In genomic region chr11:72943664-72944063, GRCh38 we compare ENCODE assay signal across 36 cellular contexts.
"Had no signal": no experiment of that assay in that cellular context is flagged by ENCODE, and none has a peak within 500 bp of the region (broad histone marks: within the 10 kb centered on the region; RNA-seq: fewer than 3 reads in every experiment).

No MANE protein-coding gene starts in this region.

- H3K27ac ChIP-seq: adrenal gland, body of pancreas, brain microvascular endothelial cell, breast epithelium, WERI-Rb-1 had no signal

- ATAC-seq: activated CD4-positive, alpha-beta T cell treated with anti-CD3 and anti-CD28 coated beads for 36 hours; activated CD4-positive, CD25-positive, alpha-beta regulatory T cell treated with anti-CD3 and anti-CD28 coated beads, Interleukin-2, amount 50 U/mL, for 24 hours; activated naive CD4-positive, alpha-beta T cell treated with anti-CD3 and anti-CD28 coated beads, Interleukin-2, amount 50 U/mL, for 72 hours; activated T-cell treated with anti-CD3 and anti-CD28 coated beads, Interleukin-2, amount 50 U/mL, for 4 hours; activated T-cell treated with anti-CD3 and anti-CD28 coated beads, Interleukin-2, amount 50 U/mL, for 72 hours; activated T-helper 17 cell treated with anti-CD3 and anti-CD28 coated beads, Interleukin-2, amount 50 U/mL, for 72 hours; body of pancreas; WTC11 had no signal

- H3K36me3 Mint-ChIP-seq: activated naive CD4-positive, alpha-beta T cell treated with anti-CD3 and anti-CD28 coated beads, Interleukin-2, amount 50 U/mL, for 72 hours; WTC11 had no signal

- H3K4me1 Mint-ChIP-seq: activated CD4-positive, alpha-beta memory T cell treated with anti-CD3 and anti-CD28 coated beads, Interleukin-2, amount 10 ng/mL, durations not matched to agents 7 days and 5 days; activated CD4-positive, alpha-beta T cell treated with anti-CD3 and anti-CD28 coated beads for 36 hours; activated CD4-positive, alpha-beta T cell treated with anti-CD3 and anti-CD28 coated beads, Interleukin-2, amount 10 ng/mL, durations not matched to agents 7 days and 5 days; activated naive CD8-positive, alpha-beta T cell treated with anti-CD3 and anti-CD28 coated beads for 36 hours; activated T-helper 17 cell treated with anti-CD3 and anti-CD28 coated beads, Interleukin-2, amount 50 U/mL, for 72 hours; WTC11 had no signal

- H3K4me3 ChIP-seq: adrenal gland, body of pancreas, breast epithelium had no signal

- H3K27ac Mint-ChIP-seq: activated CD4-positive, alpha-beta memory T cell treated with anti-CD3 and anti-CD28 coated beads, Interleukin-2, amount 10 ng/mL, durations not matched to agents 7 days and 5 days; activated CD4-positive, alpha-beta T cell treated with anti-CD3 and anti-CD28 coated beads for 36 hours; activated CD4-positive, alpha-beta T cell treated with anti-CD3 and anti-CD28 coated beads, Interleukin-2, amount 10 ng/mL, durations not matched to agents 7 days and 5 days; activated naive CD4-positive, alpha-beta T cell treated with anti-CD3 and anti-CD28 coated beads for 36 hours; activated naive CD4-positive, alpha-beta T cell treated with anti-CD3 and anti-CD28 coated beads, Interleukin-2, amount 50 U/mL, for 72 hours; activated naive CD8-positive, alpha-beta T cell treated with anti-CD3 and anti-CD28 coated beads for 36 hours; activated T-cell treated with anti-CD3 and anti-CD28 coated beads, Interleukin-2, amount 50 U/mL, for 72 hours; activated T-helper 1 cell treated with anti-CD3 and anti-CD28 coated beads, Interleukin-12 subunit alpha, Interleukin-12 subunit beta, Interleukin-2, Interleukin-4 antibody, amounts not matched to agents 30 ng/mL and 10 ng/mL and 1 ng/mL, durations not matched to agents 14 hours and 24 hours and 36 hours; activated T-helper 17 cell treated with anti-CD3 and anti-CD28 coated beads, Interleukin-2, amount 50 U/mL, for 72 hours; T-helper 1 cell treated with Interleukin-12 subunit alpha and Interleukin-12 subunit beta and Interleukin-4 antibody, amounts not matched to agents 30 μg/mL and 1 μg/mL, for 36 hours; T-helper 2 cell treated with Interferon-gamma antibody and Interleukin-4, amounts not matched to agents 5 μg/mL and 100 μg/mL, for 36 hours; WTC11 had no signal

- H3K27me3 Mint-ChIP-seq: activated CD4-positive, alpha-beta memory T cell treated with anti-CD3 and anti-CD28 coated beads, Interleukin-2, amount 10 ng/mL, durations not matched to agents 7 days and 5 days; activated CD4-positive, alpha-beta T cell treated with anti-CD3 and anti-CD28 coated beads for 36 hours; activated CD4-positive, alpha-beta T cell treated with anti-CD3 and anti-CD28 coated beads, Interleukin-2, amount 10 ng/mL, durations not matched to agents 7 days and 5 days; activated naive CD8-positive, alpha-beta T cell treated with anti-CD3 and anti-CD28 coated beads for 36 hours; activated T-helper 17 cell treated with anti-CD3 and anti-CD28 coated beads, Interleukin-2, amount 50 U/mL, for 72 hours had no signal

- DNase-seq: activated CD4-positive, alpha-beta memory T cell treated with anti-CD3 and anti-CD28 coated beads, Interleukin-2, amount 10 ng/mL, durations not matched to agents 7 days and 5 days; activated CD4-positive, alpha-beta T cell treated with anti-CD3 and anti-CD28 coated beads for 1 hour; activated CD4-positive, alpha-beta T cell treated with anti-CD3 and anti-CD28 coated beads for 36 hours; activated CD4-positive, alpha-beta T cell treated with anti-CD3 and anti-CD28 coated beads for 48 hours; activated CD4-positive, alpha-beta T cell treated with anti-CD3 and anti-CD28 coated beads, Interleukin-2, amount 10 ng/mL, durations not matched to agents 7 days and 5 days; activated CD4-positive, alpha-beta T cell treated with anti-CD3 and anti-CD28 coated beads, Interleukin-2, amount 50 U/mL, for 48 hours; activated CD4-positive, CD25-positive, alpha-beta regulatory T cell; activated CD8-positive, alpha-beta memory T cell treated with anti-CD3 and anti-CD28 coated beads, Interleukin-2, amount 50 U/mL, for 4 hours; activated effector memory CD4-positive, alpha-beta T cell treated with anti-CD3 and anti-CD28 coated beads, Interleukin-2, amount 50 U/mL, for 16 hours; activated gamma-delta T cell treated with Interleukin-2 at 50 U/mL for 16 hours; activated naive CD4-positive, alpha-beta T cell; activated naive CD4-positive, alpha-beta T cell treated with anti-CD3 and anti-CD28 coated beads for 36 hours; activated naive CD4-positive, alpha-beta T cell treated with anti-CD3 and anti-CD28 coated beads, Interleukin-2, amount 50 U/mL, for 16 hours; activated naive CD8-positive, alpha-beta T cell treated with anti-CD3 and anti-CD28 coated beads for 36 hours; activated T-cell treated with anti-CD3 and anti-CD28 coated beads for 4 hours; activated T-cell treated with anti-CD3 and anti-CD28 coated beads, Interleukin-2, amount 50 U/mL, for 1 hour; activated T-cell treated with anti-CD3 and anti-CD28 coated beads, Interleukin-2, amount 50 U/mL, for 4 hours; activated T-cell treated with anti-CD3 and anti-CD28 coated beads, Interleukin-2, amount 50 U/mL, for 72 hours; adrenal gland; amniotic stem cell; aorta; body of pancreas; brain microvascular endothelial cell; central memory CD4-positive, alpha-beta T cell; T-helper 1 cell; T-helper 2 cell; T-helper 9 cell; WERI-Rb-1 had no signal

- H3K9me3 Mint-ChIP-seq: activated CD4-positive, alpha-beta memory T cell treated with anti-CD3 and anti-CD28 coated beads, Interleukin-2, amount 10 ng/mL, durations not matched to agents 7 days and 5 days; activated CD4-positive, alpha-beta T cell treated with anti-CD3 and anti-CD28 coated beads, Interleukin-2, amount 10 ng/mL, durations not matched to agents 7 days and 5 days; activated naive CD4-positive, alpha-beta T cell treated with anti-CD3 and anti-CD28 coated beads for 36 hours; activated naive CD4-positive, alpha-beta T cell treated with anti-CD3 and anti-CD28 coated beads, Interleukin-2, amount 50 U/mL, for 72 hours; activated naive CD8-positive, alpha-beta T cell treated with anti-CD3 and anti-CD28 coated beads for 36 hours; activated T-cell treated with anti-CD3 and anti-CD28 coated beads, Interleukin-2, amount 50 U/mL, for 4 hours; activated T-cell treated with anti-CD3 and anti-CD28 coated beads, Interleukin-2, amount 50 U/mL, for 72 hours; activated T-helper 1 cell treated with anti-CD3 and anti-CD28 coated beads, Interleukin-12 subunit alpha, Interleukin-12 subunit beta, Interleukin-2, Interleukin-4 antibody, amounts not matched to agents 30 ng/mL and 10 ng/mL and 1 ng/mL, durations not matched to agents 14 hours and 24 hours and 36 hours; activated T-helper 17 cell treated with anti-CD3 and anti-CD28 coated beads, Interleukin-2, amount 50 U/mL, for 72 hours; T-helper 1 cell treated with Interleukin-12 subunit alpha and Interleukin-12 subunit beta and Interleukin-4 antibody, amounts not matched to agents 30 μg/mL and 1 μg/mL, for 36 hours; T-helper 2 cell treated with Interferon-gamma antibody and Interleukin-4, amounts not matched to agents 5 μg/mL and 100 μg/mL, for 36 hours had no signal

- H3K4me3 Mint-ChIP-seq: activated CD4-positive, alpha-beta memory T cell treated with anti-CD3 and anti-CD28 coated beads, Interleukin-2, amount 10 ng/mL, durations not matched to agents 7 days and 5 days; activated CD4-positive, alpha-beta T cell treated with anti-CD3 and anti-CD28 coated beads for 36 hours; activated CD4-positive, alpha-beta T cell treated with anti-CD3 and anti-CD28 coated beads, Interleukin-2, amount 10 ng/mL, durations not matched to agents 7 days and 5 days; activated naive CD4-positive, alpha-beta T cell treated with anti-CD3 and anti-CD28 coated beads for 36 hours; activated naive CD8-positive, alpha-beta T cell treated with anti-CD3 and anti-CD28 coated beads for 36 hours; activated T-cell treated with anti-CD3 and anti-CD28 coated beads, Interleukin-2, amount 50 U/mL, for 4 hours; activated T-cell treated with anti-CD3 and anti-CD28 coated beads, Interleukin-2, amount 50 U/mL, for 72 hours; activated T-helper 1 cell treated with anti-CD3 and anti-CD28 coated beads, Interleukin-12 subunit alpha, Interleukin-12 subunit beta, Interleukin-2, Interleukin-4 antibody, amounts not matched to agents 30 ng/mL and 10 ng/mL and 1 ng/mL, durations not matched to agents 14 hours and 24 hours and 36 hours; activated T-helper 17 cell treated with anti-CD3 and anti-CD28 coated beads, Interleukin-2, amount 50 U/mL, for 72 hours; T-helper 1 cell treated with Interleukin-12 subunit alpha and Interleukin-12 subunit beta and Interleukin-4 antibody, amounts not matched to agents 30 μg/mL and 1 μg/mL, for 36 hours; T-helper 2 cell treated with Interferon-gamma antibody and Interleukin-4, amounts not matched to agents 5 μg/mL and 100 μg/mL, for 36 hours; WTC11 had no signal
